22 cellular contexts compared by ENCODE assay signal in the genomic region with DNA sequence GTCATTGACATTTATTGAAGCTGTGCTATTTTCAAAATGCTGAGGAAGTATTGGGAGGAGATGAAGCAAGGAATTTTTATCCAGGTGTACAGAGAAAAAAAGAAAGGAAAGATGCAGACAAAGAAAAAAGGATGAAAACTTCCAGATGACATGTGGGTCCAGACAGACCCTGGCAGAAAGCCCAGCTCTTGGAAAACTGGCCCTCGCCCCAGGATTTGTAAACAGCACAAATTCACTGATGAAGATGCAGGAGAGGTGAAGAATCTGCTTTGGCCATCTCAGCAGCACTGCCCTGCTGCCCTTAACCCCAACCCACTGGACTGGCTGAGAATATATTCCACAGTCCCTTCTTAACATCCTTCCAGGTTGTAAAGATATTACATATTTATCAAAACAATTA. TPM values are rescaled to one million over a fixed set of nuclear protein-coding genes. Genes with fewer than 3 reads are reported as not detected.
DNase-seq lines count a peak whose midpoint lies in the region; TF ChIP-seq lines count a peak whose summit lies in the region.
"Had no signal": no experiment of that assay in that cellular context is flagged by ENCODE, and none has a peak within 500 bp of the region (broad histone marks: within the 10 kb centered on the region; RNA-seq: fewer than 3 reads in every experiment).

No MANE protein-coding gene starts in this region.

- no peak for TF ChIP-seq EP300 in sigmoid colon (IDR thresholded peaks at IDR 0.05)

- intact Hi-C loops in sigmoid colon (cut with DNase I) (no loop called here), esophagus squamous epithelium (cut with DNase I) (no loop called here)

- TF ChIP-seq POLR2A in sigmoid colon (IDR thresholded peaks at IDR 0.05): no peak
- no peak for TF ChIP-seq POLR2A in esophagus squamous epithelium (IDR thresholded peaks at IDR 0.05)

- no peaks in the 10 kb centered on the region for H3K36me3 ChIP-seq in sigmoid colon
- H3K36me3 ChIP-seq in esophagus squamous epithelium: no peaks in the 10 kb centered on the region
- H3K36me3 ChIP-seq: BE2C had no signal

- H3K27me3 ChIP-seq in sigmoid colon (no peaks in the 10 kb centered on the region), esophagus squamous epithelium (peaks cover 0 to 5% (median 0%) of the 10 kb centered on the region in 4 donors)

- H3K27ac ChIP-seq in sigmoid colon (no peak overlapping the region), esophagus squamous epithelium (no peak overlapping the region)
- H3K27ac ChIP-seq: 22Rv1, PC-9 had no signal

- no peak overlapping the region for H3K4me3 ChIP-seq in sigmoid colon
- H3K4me3 ChIP-seq in esophagus squamous epithelium: no peak overlapping the region
- H3K4me3 ChIP-seq: PC-9 had no signal

- 48 to 59% methylated on average over 1 of the region's 1 CpG for WGBS in sigmoid colon, 2 donors
- 33 to 53% methylated on average over 1 of the region's 1 CpG for WGBS in esophagus squamous epithelium, 2 donors

- TF ChIP-seq CTCF in sigmoid colon (IDR thresholded peaks at IDR 0.05): no peak
- TF ChIP-seq CTCF in esophagus squamous epithelium (IDR thresholded peaks at IDR 0.05): no peak

- H3K9me3 ChIP-seq in sigmoid colon: no peaks in the 10 kb centered on the region
- no peaks in the 10 kb centered on the region for H3K9me3 ChIP-seq in esophagus squamous epithelium
- H3K9me3 ChIP-seq: BE2C had no signal

- H3K4me1 ChIP-seq in sigmoid colon (peaks cover 0 to 18% (median 15%) of the 10 kb centered on the region in 4 donors), esophagus squamous epithelium (no peaks in the 10 kb centered on the region)
- H3K4me1 ChIP-seq: BE2C had no signal

- DNase-seq in DMS 273 (lab: John Stamatoyannopoulos, UW; ENCODE audit: unreplicated experiment) (peak; percentile 75), DMS 273 treated with DMSO at 0.1 percent for 48 hours (lab: John Stamatoyannopoulos, UW) (no peak), NCI-H1105 treated with DMSO at 0.1 percent for 48 hours (lab: John Stamatoyannopoulos, UW) (peak; percentile 36), cerebellar cortex (ENCODE audit: low spot score) (peak; percentile 4), sigmoid colon (peak; percentile 69), anterior cingulate cortex (lab: John Stamatoyannopoulos, UW) (no peak), mucosa of gallbladder (ENCODE audit: low spot score) (no peak), esophagus squamous epithelium (lab: John Stamatoyannopoulos, UW) (no peak)
- DNase-seq: BE2C; Calu3; CD4-positive, alpha-beta T cell; DMS79; GOT3; KG1; NCI-H1048; NCI-H187; NCI-H510A; NCI-H774; PC-9; T-cell had no signal

RNA-seq across cellular contexts. Expression of a gene that starts 12.5 kb away (rescaled TPM):
- total RNA-seq in sigmoid colon (1 to 10 TPM in 2 of 4 donors, under 1 TPM in 2; 0.54 to 2.5 (median 1.6) TPM), mucosa of gallbladder (0.83 TPM), esophagus squamous epithelium (1 to 10 TPM in 2 of 4 donors, under 1 TPM in 2; 0.04 to 3.6 (median 1.2) TPM)
- polyA plus RNA-seq in sigmoid colon: under 1 TPM in 1 of 3 donors, not detected in 2; 0.22 TPM
- total RNA-seq: Calu3, PC-9, SK-MEL-5, T-cell had no signal

Comparison
In these comparisons a context has a peak if more than half of its experiments do, and no peak if none do; other contexts are left out.
1. DNase-seq: peak in DMS 273 (single experiment), NCI-H1105 treated with DMSO at 0.1 percent for 48 hours (single experiment), cerebellar cortex (single experiment) and sigmoid colon (single experiment); none in DMS 273 treated with DMSO at 0.1 percent for 48 hours (single experiment), anterior cingulate cortex (0 of 58), mucosa of gallbladder (single experiment) and esophagus squamous epithelium (single experiment).